1 cellular context compared by ENCODE assay signal in genomic region chr9:110186254-110186653, GRCh38.
TF ChIP-seq lines count a peak whose summit lies in the region.

No MANE protein-coding gene starts in this region.

TF ChIP-seq in IMR-90, 13 proteins besides CTCF, POLR2A, EP300 and RAD21:
- no peak for TF ChIP-seq MAZ (IDR thresholded peaks at IDR 0.05; ENCODE audit: borderline replicate concordance, low read depth, low read length)
- no peak for TF ChIP-seq NFE2L2 (IDR thresholded peaks at IDR 0.05; ENCODE audit: low read depth, low read length)
- no peak for TF ChIP-seq ELK1 (IDR thresholded peaks at IDR 0.05; ENCODE audit: borderline replicate concordance, low read depth, low read length)
- TF ChIP-seq MXI1 (IDR thresholded peaks at IDR 0.05; ENCODE audit: borderline replicate concordance, low read depth, low read length): no peak
- no peak for TF ChIP-seq BHLHE40 (IDR thresholded peaks at IDR 0.05; ENCODE audit: low read depth, low read length)
- TF ChIP-seq FOS (IDR thresholded peaks at IDR 0.05; ENCODE audit: low read depth, low read length): no peak
- TF ChIP-seq RFX5 (IDR thresholded peaks at IDR 0.05; ENCODE audit: low read depth, low read length): no peak
- no peak for TF ChIP-seq SMC3 (IDR thresholded peaks at IDR 0.05; ENCODE audit: low read depth, low read length)
- TF ChIP-seq CHD1 (IDR thresholded peaks at IDR 0.05; ENCODE audit: low read depth, low read length): no peak
- TF ChIP-seq RCOR1 (IDR thresholded peaks at IDR 0.05; ENCODE audit: insufficient replicate concordance, low read length): no peak
- TF ChIP-seq CEBPB (IDR thresholded peaks at IDR 0.05; ENCODE audit: low read depth, low read length): no peak
- no peak for TF ChIP-seq USF2 (IDR thresholded peaks at IDR 0.05; ENCODE audit: low read depth, low read length)
- no peak for TF ChIP-seq MAFK (IDR thresholded peaks at IDR 0.05; ENCODE audit: low read depth, low read length)
